In the genomic region with DNA sequence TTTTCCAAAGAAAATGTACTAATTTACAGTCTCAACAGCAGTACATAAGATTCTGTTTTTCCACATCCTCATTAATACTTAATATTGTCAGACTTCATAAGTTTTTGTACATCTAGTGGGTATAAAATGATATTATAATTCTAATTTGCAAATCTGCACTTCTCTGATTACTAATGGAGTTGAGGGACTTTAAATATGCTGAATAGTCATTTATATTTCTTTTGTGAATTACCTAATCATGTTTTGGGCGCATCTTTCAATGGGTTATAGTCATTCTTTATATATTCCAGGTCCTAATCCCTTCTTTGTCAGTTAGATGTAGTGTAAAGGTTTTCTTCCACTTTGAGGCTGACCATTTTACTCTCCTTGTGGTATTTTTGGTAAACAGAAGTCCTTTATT, we compare ENCODE assay signal across 19 cellular contexts.
"Had no signal": no experiment of that assay in that cellular context is flagged by ENCODE, and none has a peak within 500 bp of the region (broad histone marks: within the 10 kb centered on the region; RNA-seq: fewer than 3 reads in every experiment).

No MANE protein-coding gene starts in this region.

- H3K27ac ChIP-seq: HL-60, KMS-11 had no signal

- DNase-seq: Kasumi-1, MM.1S, NCI-H1092 treated with DMSO at 0.1 percent for 48 hours, NCI-H1436, NCI-H187, NCI-H2029, NCI-H2081 treated with DMSO at 0.1 percent for 48 hours, NCI-H2171, NCI-H226, NCI-H446, NCI-H510A, NCI-H524 treated with DMSO at 0.1 percent for 48 hours, NCI-H69, NCI-H774, RPMI8226, SHP77, SK-N-SH had no signal

- H3K9me3 ChIP-seq: SK-N-SH had no signal

- H3K9ac ChIP-seq: KMS-11, SK-N-SH had no signal

- H3K4me2 ChIP-seq: KMS-11, SK-N-SH had no signal
